In the genomic region with DNA sequence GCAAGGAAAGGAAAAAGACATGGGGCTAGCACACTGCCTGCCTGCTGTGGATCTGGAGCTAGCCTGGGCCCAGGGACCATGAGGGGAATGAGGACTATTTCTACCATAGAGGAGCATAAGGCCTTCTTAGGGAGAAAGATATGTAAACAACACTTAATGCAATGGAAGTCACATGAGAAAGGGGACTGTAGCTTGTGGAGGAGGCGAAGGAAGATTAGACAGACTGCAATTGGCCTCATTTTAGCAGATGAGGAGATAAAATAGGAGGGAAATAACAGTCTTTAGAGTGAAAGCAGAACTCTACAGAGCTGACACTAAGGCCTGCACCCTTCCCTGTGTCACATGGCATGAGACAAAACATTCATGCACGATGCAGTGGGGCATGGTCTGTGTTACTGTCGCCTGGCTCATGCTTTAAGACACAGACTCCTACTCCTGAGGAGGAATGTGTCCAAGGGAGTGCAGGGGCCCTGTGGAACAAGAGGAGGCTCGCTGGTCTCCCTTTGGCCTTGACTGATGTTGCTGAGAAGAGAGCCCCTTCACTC, we compare ENCODE assay signal across 1 cellular context.
TF ChIP-seq lines count a peak whose summit lies in the region.

No MANE protein-coding gene starts in this region.

TF ChIP-seq in GM23338, 12 proteins besides CTCF, POLR2A, EP300 and RAD21 (continued from another document):
- TF ChIP-seq ZNF462 (CRISPR knock-in tag; IDR thresholded peaks at IDR 0.05) (no peak), JUNB (IDR thresholded peaks at IDR 0.05; ENCODE audit: unreplicated experiment) (no peak), ZNF331 (CRISPR knock-in tag; IDR thresholded peaks at IDR 0.05; ENCODE audit: low read depth) (no peak), EZH2phosphoT487 (IDR thresholded peaks at IDR 0.05; ENCODE audit: unreplicated experiment) (no peak), CREB1 (CRISPR knock-in tag; IDR thresholded peaks at IDR 0.05; ENCODE audit: low read depth) (no peak), REST (IDR thresholded peaks at IDR 0.05; ENCODE audit: unreplicated experiment) (no peak)
